12 cellular contexts compared by ENCODE assay signal in genomic region chr2:98649992-98650375, GRCh38. TPM values are rescaled to one million over a fixed set of nuclear protein-coding genes. Genes with fewer than 3 reads are reported as not detected.
DNase-seq lines count a peak whose midpoint lies in the region; ATAC-seq lines count a peak whose summit lies in the region.
"Had no signal": no experiment of that assay in that cellular context is flagged by ENCODE, and none has a peak within 500 bp of the region (broad histone marks: within the 10 kb centered on the region; RNA-seq: fewer than 3 reads in every experiment).

No MANE protein-coding gene starts in this region.

- H3K4me1 Mint-ChIP-seq in T-helper 1 cell treated with Interleukin-12 subunit alpha and Interleukin-12 subunit beta and Interleukin-4 antibody, amounts not matched to agents 30 μg/mL and 1 μg/mL, for 36 hours (ENCODE audit: low read depth): peaks cover 51% of the 10 kb centered on the region
- H3K4me1 Mint-ChIP-seq in CD4-positive, CD25-positive, alpha-beta regulatory T cell: peaks cover 44 to 64% (median 57%) of the 10 kb centered on the region in 4 donors
- H3K4me1 Mint-ChIP-seq in activated CD4-positive, alpha-beta memory T cell treated with anti-CD3 and anti-CD28 coated beads for 36 hours (ENCODE audit: low read depth): peaks cover 58% of the 10 kb centered on the region
- peaks cover 38% of the 10 kb centered on the region for H3K4me1 Mint-ChIP-seq in dendritic cell treated with granulocyte-macrophage colony-stimulating factor and Interleukin-4, amounts not matched to agents 40 ng/mL and 50 ng/mL, for 4 days (ENCODE audit: low read depth)

- H3K27ac Mint-ChIP-seq in T-helper 1 cell treated with Interleukin-12 subunit alpha and Interleukin-12 subunit beta and Interleukin-4 antibody, amounts not matched to agents 30 μg/mL and 1 μg/mL, for 36 hours: peak overlapping the region; percentile 55
- H3K27ac Mint-ChIP-seq in CD4-positive, CD25-positive, alpha-beta regulatory T cell: peak overlapping the region; percentile 3 to 70 (median 62)
- peak overlapping the region; percentile 74 for H3K27ac Mint-ChIP-seq in activated CD4-positive, alpha-beta memory T cell treated with anti-CD3 and anti-CD28 coated beads for 36 hours
- peak overlapping the region; percentile 76 for H3K27ac Mint-ChIP-seq in dendritic cell treated with granulocyte-macrophage colony-stimulating factor and Interleukin-4, amounts not matched to agents 40 ng/mL and 50 ng/mL, for 4 days

- H3K27me3 ChIP-seq in CD4-positive, CD25-positive, alpha-beta regulatory T cell (ENCODE audit: control insufficient read depth, insufficient read depth, low read length): no peaks in the 10 kb centered on the region
- H3K27me3 ChIP-seq: heart right ventricle had no signal

- peaks cover 33% of the 10 kb centered on the region for H3K4me1 ChIP-seq in CD4-positive, CD25-positive, alpha-beta regulatory T cell (ENCODE audit: control insufficient read depth, insufficient read depth, low read length, poor library complexity, severe bottlenecking)

- peaks cover 59% of the 10 kb centered on the region for H3K36me3 Mint-ChIP-seq in T-helper 1 cell treated with Interleukin-12 subunit alpha and Interleukin-12 subunit beta and Interleukin-4 antibody, amounts not matched to agents 30 μg/mL and 1 μg/mL, for 36 hours (ENCODE audit: low read depth)
- peaks cover 51% of the 10 kb centered on the region for H3K36me3 Mint-ChIP-seq in CD4-positive, CD25-positive, alpha-beta regulatory T cell
- peaks cover 34% of the 10 kb centered on the region for H3K36me3 Mint-ChIP-seq in activated CD4-positive, alpha-beta memory T cell treated with anti-CD3 and anti-CD28 coated beads for 36 hours
- H3K36me3 Mint-ChIP-seq in dendritic cell treated with granulocyte-macrophage colony-stimulating factor and Interleukin-4, amounts not matched to agents 40 ng/mL and 50 ng/mL, for 4 days (ENCODE audit: low read depth): peaks cover 100% of the 10 kb centered on the region

- H3K9me3 ChIP-seq in CD4-positive, CD25-positive, alpha-beta regulatory T cell (ENCODE audit: control insufficient read depth in 2 of 2, low read length in 2 of 2): no peaks in the 10 kb centered on the region
- H3K9me3 ChIP-seq: heart right ventricle had no signal

- H3K36me3 ChIP-seq in CD4-positive, CD25-positive, alpha-beta regulatory T cell (ENCODE audit: control insufficient read depth, insufficient read depth, low read length): peaks cover 31% of the 10 kb centered on the region

- DNase-seq in T-helper 1 cell: no peak
- no peak for DNase-seq in CD4-positive, CD25-positive, alpha-beta regulatory T cell
- DNase-seq in activated CD4-positive, alpha-beta memory T cell treated with anti-CD3 and anti-CD28 coated beads for 36 hours: no peak
- DNase-seq in anterior cingulate cortex (lab: John Stamatoyannopoulos, UW): no peak
- no peak for DNase-seq in head of caudate nucleus

- peaks cover 18% of the 10 kb centered on the region for H3K9me3 Mint-ChIP-seq in T-helper 1 cell treated with Interleukin-12 subunit alpha and Interleukin-12 subunit beta and Interleukin-4 antibody, amounts not matched to agents 30 μg/mL and 1 μg/mL, for 36 hours
- peaks cover 0 to 10% (median 0%) of the 10 kb centered on the region in 7 donors for H3K9me3 Mint-ChIP-seq in CD4-positive, CD25-positive, alpha-beta regulatory T cell
- H3K9me3 Mint-ChIP-seq in activated CD4-positive, alpha-beta memory T cell treated with anti-CD3 and anti-CD28 coated beads for 36 hours: peaks cover 10% of the 10 kb centered on the region
- no peaks in the 10 kb centered on the region for H3K9me3 Mint-ChIP-seq in dendritic cell treated with granulocyte-macrophage colony-stimulating factor and Interleukin-4, amounts not matched to agents 40 ng/mL and 50 ng/mL, for 4 days

- POLR2A ChIA-PET in activated CD4-positive, alpha-beta memory T cell treated with anti-CD3 and anti-CD28 coated beads for 36 hours (lab: Charles Lee): interaction anchor here (0.6 to 1.1 kb wide), 5 partner anchors 12 to 187 kb away, joined by 3 to 4 read pairs (median 3); no protein-coding TSS in a partner anchor

- H3K4me3 ChIP-seq in CD4-positive, CD25-positive, alpha-beta regulatory T cell (ENCODE audit: low read depth, low read length): peak overlapping the region; percentile 4
- H3K4me3 ChIP-seq: heart right ventricle, skin epidermis had no signal

- CTCF ChIA-PET in activated CD4-positive, alpha-beta memory T cell treated with anti-CD3 and anti-CD28 coated beads for 36 hours (lab: Charles Lee): interaction anchor here (0.5 to 2.0 kb wide), 51 partner anchors 9 to 718 kb away, joined by 3 to 92 read pairs (median 5); partner anchors contain the start of genes C2orf15 and MGAT4A

- H3K4me3 Mint-ChIP-seq in T-helper 1 cell treated with Interleukin-12 subunit alpha and Interleukin-12 subunit beta and Interleukin-4 antibody, amounts not matched to agents 30 μg/mL and 1 μg/mL, for 36 hours: no peak overlapping the region
- H3K4me3 Mint-ChIP-seq in CD4-positive, CD25-positive, alpha-beta regulatory T cell: peak overlapping the region in 1 of 4 donors; percentile 50
- H3K4me3 Mint-ChIP-seq in activated CD4-positive, alpha-beta memory T cell treated with anti-CD3 and anti-CD28 coated beads for 36 hours: no peak overlapping the region
- no peak overlapping the region for H3K4me3 Mint-ChIP-seq in dendritic cell treated with granulocyte-macrophage colony-stimulating factor and Interleukin-4, amounts not matched to agents 40 ng/mL and 50 ng/mL, for 4 days

- no peaks in the 10 kb centered on the region for H3K27me3 Mint-ChIP-seq in T-helper 1 cell treated with Interleukin-12 subunit alpha and Interleukin-12 subunit beta and Interleukin-4 antibody, amounts not matched to agents 30 μg/mL and 1 μg/mL, for 36 hours (ENCODE audit: low read depth)
- no peaks in the 10 kb centered on the region for H3K27me3 Mint-ChIP-seq in CD4-positive, CD25-positive, alpha-beta regulatory T cell
- H3K27me3 Mint-ChIP-seq in activated CD4-positive, alpha-beta memory T cell treated with anti-CD3 and anti-CD28 coated beads for 36 hours: no peaks in the 10 kb centered on the region
- H3K27me3 Mint-ChIP-seq in dendritic cell treated with granulocyte-macrophage colony-stimulating factor and Interleukin-4, amounts not matched to agents 40 ng/mL and 50 ng/mL, for 4 days: no peaks in the 10 kb centered on the region

- H3K27ac ChIP-seq in CD4-positive, CD25-positive, alpha-beta regulatory T cell (ENCODE audit: insufficient read depth, low read length, poor library complexity, severe bottlenecking): no peak overlapping the region
- H3K27ac ChIP-seq: 22Rv1, epithelial cell of prostate, skin epidermis had no signal

- intact Hi-C loops in activated CD4-positive, alpha-beta memory T cell treated with anti-CD3 and anti-CD28 coated beads for 36 hours (cut with micrococcal nuclease): loop anchor here (1.0 to 10.0 kb wide), 4 partner anchors 121 to 495 kb away; partner anchors contain the start of gene C2orf15
- intact Hi-C loops in dendritic cell treated with granulocyte-macrophage colony-stimulating factor and Interleukin-4, amounts not matched to agents 40 ng/mL and 50 ng/mL, for 4 days (cut with micrococcal nuclease): loop anchor here (1.0 to 5.0 kb wide), 3 partner anchors 77 to 416 kb away; no protein-coding TSS in a partner anchor
- intact Hi-C loops in head of caudate nucleus (cut with DNase I): loop anchor here (2.0 to 10.0 kb wide), 2 partner anchors 75 to 189 kb away; no protein-coding TSS in a partner anchor

- no peak for ATAC-seq in CD4-positive, CD25-positive, alpha-beta regulatory T cell (ENCODE audit: low read depth in 2 of 2)
- ATAC-seq in HG02884 (IDR thresholded peaks at IDR 0.05; ENCODE audit: unreplicated experiment): no peak

RNA-seq across cellular contexts. Expression of gene UNC50, which starts 41.6 kb away (rescaled TPM):
- total RNA-seq in CD4-positive, CD25-positive, alpha-beta regulatory T cell: 17.8 TPM
- polyA plus RNA-seq in CD4-positive, CD25-positive, alpha-beta regulatory T cell: 10 to 100 TPM; 44.9 to 58.6 (median 48.4) TPM
- 10 to 100 TPM; 33.4 to 36.2 TPM for total RNA-seq in activated CD4-positive, alpha-beta memory T cell treated with anti-CD3 and anti-CD28 coated beads for 36 hours

RNA-seq across cellular contexts. Expression of gene COA5, which starts 41.7 kb away (rescaled TPM):
- total RNA-seq in CD4-positive, CD25-positive, alpha-beta regulatory T cell: 20.4 TPM
- 10 to 100 TPM; 32.6 to 40.7 (median 38.6) TPM for polyA plus RNA-seq in CD4-positive, CD25-positive, alpha-beta regulatory T cell
- 10 to 100 TPM; 26.7 to 28.5 TPM for total RNA-seq in activated CD4-positive, alpha-beta memory T cell treated with anti-CD3 and anti-CD28 coated beads for 36 hours
